Comparison of ENCODE assay signal across 8 cellular contexts in the genomic region with DNA sequence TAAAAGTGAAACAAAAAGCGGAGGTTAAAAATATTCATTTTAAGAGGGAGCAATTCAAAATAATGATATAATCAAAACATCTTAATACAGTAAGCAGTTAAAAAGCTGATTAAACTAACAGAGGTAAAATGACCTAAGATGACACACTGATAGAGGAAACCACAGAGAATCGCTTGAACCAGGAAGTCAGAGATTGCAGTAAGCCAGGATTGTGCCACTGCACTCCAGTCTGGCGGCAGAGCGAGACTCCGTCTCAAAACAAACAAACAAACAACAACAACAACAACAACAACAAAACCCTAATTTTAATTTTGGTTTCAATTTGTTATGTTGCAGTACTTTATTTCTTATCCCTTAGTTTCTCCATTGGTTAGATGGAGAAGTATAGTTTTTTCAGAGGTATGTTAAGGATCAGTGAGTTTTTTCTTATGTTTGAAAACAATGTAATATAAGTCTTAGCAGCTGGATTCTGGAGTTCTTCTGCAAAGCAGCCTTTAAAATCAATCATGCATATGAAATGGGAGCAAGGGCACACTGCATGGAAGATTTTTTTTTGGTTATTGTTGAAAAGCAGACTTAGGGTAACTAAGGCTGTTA. TPM values are rescaled to one million over a fixed set of nuclear protein-coding genes. Genes with fewer than 3 reads are reported as not detected.
DNase-seq lines count a peak whose midpoint lies in the region; ATAC-seq lines count a peak whose summit lies in the region.

No MANE protein-coding gene starts in this region.

- DNase-seq in EL (peak; percentile 38), NCI-H774 (lab: John Stamatoyannopoulos, UW) (peak; percentile 46), sciatic nerve (ENCODE audit: low spot score) (no peak), cerebellar cortex (ENCODE audit: low spot score) (no peak), occipital lobe (lab: John Stamatoyannopoulos, UW) (no peak)
- no peak for DNase-seq in central memory CD8-positive, alpha-beta T cell (ENCODE audit: low spot score in 2 of 2)

- ATAC-seq in GM21619 (IDR thresholded peaks at IDR 0.05; ENCODE audit: unreplicated experiment): peak; percentile 61
- peak; percentile 93 for ATAC-seq in central memory CD8-positive, alpha-beta T cell (replicated peaks; ENCODE audit: extremely low read depth, poor library complexity, severe bottlenecking)
- ATAC-seq in sciatic nerve: peak; percentile 56
- no peak for ATAC-seq in GM21717 (IDR thresholded peaks at IDR 0.05; ENCODE audit: unreplicated experiment)

- intact Hi-C loops in sciatic nerve (cut with DNase I): no loop called here

- no peaks in the 10 kb centered on the region for H3K27me3 Mint-ChIP-seq in central memory CD8-positive, alpha-beta T cell

- peak overlapping the region; percentile 64 for H3K4me3 Mint-ChIP-seq in central memory CD8-positive, alpha-beta T cell

- peak overlapping the region; percentile 89 for H3K27ac Mint-ChIP-seq in central memory CD8-positive, alpha-beta T cell (ENCODE audit: low read depth)

- H3K36me3 Mint-ChIP-seq in central memory CD8-positive, alpha-beta T cell (ENCODE audit: insufficient read depth): peaks cover 4% of the 10 kb centered on the region

- H3K4me1 Mint-ChIP-seq in central memory CD8-positive, alpha-beta T cell: peaks cover 21% of the 10 kb centered on the region

- no peaks in the 10 kb centered on the region for H3K9me3 Mint-ChIP-seq in central memory CD8-positive, alpha-beta T cell

RNA-seq across cellular contexts. Expression of a gene that starts 58.5 kb away (rescaled TPM):
- total RNA-seq in sciatic nerve (not detected), occipital lobe (not detected)

Comparison
In these comparisons a context has a peak if more than half of its experiments do, and no peak if none do; other contexts are left out.
1. DNase-seq: peak in EL (single experiment) and NCI-H774 (single experiment); none in central memory CD8-positive, alpha-beta T cell (0 of 2), sciatic nerve (single experiment), cerebellar cortex (single experiment) and occipital lobe (single experiment).